15 cellular contexts compared by ENCODE assay signal in genomic region chr14:95236221-95236620, GRCh38.
"Had no signal": no experiment of that assay in that cellular context is flagged by ENCODE, and none has a peak within 500 bp of the region (broad histone marks: within the 10 kb centered on the region; RNA-seq: fewer than 3 reads in every experiment).

No MANE protein-coding gene starts in this region.

- H3K36me3 Mint-ChIP-seq: activated naive CD8-positive, alpha-beta T cell treated with anti-CD3 and anti-CD28 coated beads, Interleukin-2, amount 10 ng/mL, durations not matched to agents 7 days and 5 days; neural progenitor cell had no signal

- H3K4me3 ChIP-seq: heart right ventricle, neural progenitor cell, pancreas, stomach, tibial artery, vagina had no signal

- H3K4me1 Mint-ChIP-seq: activated naive CD8-positive, alpha-beta T cell treated with anti-CD3 and anti-CD28 coated beads, Interleukin-2, amount 10 ng/mL, durations not matched to agents 7 days and 5 days had no signal

- H3K27me3 Mint-ChIP-seq: naive B cell had no signal

- H3K27me3 ChIP-seq: neural progenitor cell, pancreas, stomach, tibial artery, vagina had no signal

- H3K27ac Mint-ChIP-seq: activated naive CD8-positive, alpha-beta T cell treated with anti-CD3 and anti-CD28 coated beads, Interleukin-2, amount 10 ng/mL, durations not matched to agents 7 days and 5 days had no signal

- ATAC-seq: heart right ventricle, pancreas had no signal

- H3K36me3 ChIP-seq: heart right ventricle, neural progenitor cell, pancreas, stomach, tibial artery, vagina had no signal

- DNase-seq: activated CD4-positive, alpha-beta T cell treated with anti-CD3 and anti-CD28 coated beads, Interleukin-2, amount 50 U/mL, for 4 hours; activated CD4-positive, CD25-positive, alpha-beta regulatory T cell treated with anti-CD3 and anti-CD28 coated beads, Interleukin-2, amount 50 U/mL, for 72 hours; activated naive CD4-positive, alpha-beta T cell; activated naive CD8-positive, alpha-beta T cell treated with anti-CD3 and anti-CD28 coated beads, Interleukin-2, amount 10 ng/mL, durations not matched to agents 7 days and 5 days; activated T-cell treated with anti-CD3 and anti-CD28 coated beads for 4 hours; heart right ventricle; left cardiac atrium; naive B cell; stimulated activated CD4-positive, alpha-beta T cell treated with anti-CD3 and anti-CD28 coated beads, Interleukin-1b, Interleukin-23, amount 100 ng/mL, for 48 hours; stomach; tibial artery had no signal

- H3K27ac ChIP-seq: epithelial cell of prostate, heart right ventricle, neural progenitor cell, pancreas, stomach, tibial artery, vagina had no signal

- H3K9me3 ChIP-seq: heart right ventricle, pancreas, stomach, tibial artery, vagina had no signal

- H3K4me3 Mint-ChIP-seq: activated naive CD8-positive, alpha-beta T cell treated with anti-CD3 and anti-CD28 coated beads, Interleukin-2, amount 10 ng/mL, durations not matched to agents 7 days and 5 days; neural progenitor cell had no signal
